ENCODE assay signal across 10 cellular contexts in the genomic region with DNA sequence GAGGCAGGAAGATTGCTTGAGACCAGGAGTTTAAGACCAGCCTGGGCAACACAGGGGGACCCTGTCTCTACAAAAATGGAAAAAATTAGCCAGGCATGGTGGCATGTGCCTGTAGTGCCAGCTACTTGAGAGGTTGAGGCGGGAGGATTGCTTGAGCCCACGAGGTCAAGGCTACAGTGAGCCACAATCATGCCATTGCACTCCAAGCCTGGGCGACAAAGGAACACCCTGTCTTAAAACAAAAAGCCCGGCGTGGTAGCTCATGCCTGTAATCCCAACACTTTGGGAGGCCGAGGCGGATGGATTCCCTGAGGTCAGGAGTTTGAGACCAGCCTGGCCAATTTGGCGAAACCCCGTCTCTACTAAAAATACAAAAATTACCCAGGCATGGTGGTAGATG. TPM values are rescaled to one million over a fixed set of nuclear protein-coding genes. Genes with fewer than 3 reads are reported as not detected.
DNase-seq lines count a peak whose midpoint lies in the region; ATAC-seq and TF ChIP-seq lines count a peak whose summit lies in the region.
"Not testable (repeated sequence)": the region's sequence is repeated elsewhere in the genome, so short reads cannot be mapped to it uniquely, and the experiment has no call there.
"Had no signal": no experiment of that assay in that cellular context is flagged by ENCODE, and none has a peak within 500 bp of the region (broad histone marks: within the 10 kb centered on the region; RNA-seq: fewer than 3 reads in every experiment).

No MANE protein-coding gene starts in this region.

- not testable (repeated sequence) for H3K27me3 ChIP-seq in CD8-positive, alpha-beta memory T cell (ENCODE audit: insufficient read depth, low read length, poor library complexity, severe bottlenecking); adrenal gland; cardiac muscle cell; psoas muscle (ENCODE audit: insufficient read depth in 3 of 3, low read length in 2 of 3); testis

- intact Hi-C loops in adrenal gland (cut with DNase I); psoas muscle (cut with DNase I); testis (cut with DNase I; ENCODE audit: low total_unique reads): not testable (repeated sequence)

- not testable (repeated sequence) for H3K36me3 ChIP-seq in CD8-positive, alpha-beta memory T cell (ENCODE audit: insufficient read depth, low read length); adrenal gland (replicated peaks in 1 of 2); cardiac muscle cell; psoas muscle (ENCODE audit: insufficient read depth in 1 of 2, low read depth in 1 of 2); testis (ENCODE audit: low read depth, missing control alignments)

- H3K4me1 ChIP-seq in CD8-positive, alpha-beta memory T cell (ENCODE audit: insufficient read depth, low read length), result peaks cover 26% of the 10 kb centered on the region
- H3K4me1 ChIP-seq in adrenal gland (replicated peaks in 1 of 2) (peaks cover 19 to 60% of the 10 kb centered on the region in 2 donors), cardiac muscle cell (ENCODE audit: low read depth) (peaks cover 30% of the 10 kb centered on the region), psoas muscle (peaks cover 62% of the 10 kb centered on the region), testis (peaks cover 37% of the 10 kb centered on the region)

- peaks cover 0 to 33% (median 5%) of the 10 kb centered on the region in 3 donors for H3K36me3 Mint-ChIP-seq in CD8-positive, alpha-beta memory T cell
- H3K36me3 Mint-ChIP-seq in WTC11; nephron (ENCODE audit: low read depth): not testable (repeated sequence)

- CTCF ChIA-PET in CD8-positive, alpha-beta memory T cell (lab: Charles Lee), result interaction anchor here (1.3 to 1.5 kb wide), 2 partner anchors 9 to 17 kb away, joined by 3 to 5 read pairs; no protein-coding TSS in a partner anchor
- CTCF ChIA-PET in WTC11 (lab: Charles Lee), result not testable (repeated sequence)

- not testable (repeated sequence) for H3K27ac ChIP-seq in CD8-positive, alpha-beta memory T cell (ENCODE audit: low read depth, low read length); testis
- peak overlapping the region in 2 of 5 donors; percentile 46 to 50 for H3K27ac ChIP-seq in adrenal gland
- peak overlapping the region; percentile 7 for H3K27ac ChIP-seq in cingulate gyrus (ENCODE audit: low read depth, low read length)
- H3K27ac ChIP-seq in cardiac muscle cell, result peak overlapping the region; percentile 39
- peak overlapping the region; percentile 19 for H3K27ac ChIP-seq in psoas muscle

- TF ChIP-seq CTCF in WTC11 (IDR thresholded peaks at IDR 0.05); adrenal gland (IDR thresholded peaks at IDR 0.05); cardiac muscle cell (IDR thresholded peaks at IDR 0.05; ENCODE audit: low read depth, low read length); nephron (IDR thresholded peaks at IDR 0.05; ENCODE audit: unreplicated experiment in 3 of 3); psoas muscle (IDR thresholded peaks at IDR 0.05); testis (IDR thresholded peaks at IDR 0.05): not testable (repeated sequence)

- H3K4me3 Mint-ChIP-seq in CD8-positive, alpha-beta memory T cell, result peak overlapping the region in 2 of 7 donors; percentile 19 to 61
- H3K4me3 Mint-ChIP-seq in WTC11, nephron: not testable (repeated sequence)

- not testable (repeated sequence) for ATAC-seq in WTC11
- ATAC-seq in psoas muscle, result peak in 1 of 4 donors; percentile 21

- not testable (repeated sequence) for H3K27me3 Mint-ChIP-seq in CD8-positive, alpha-beta memory T cell; WTC11 (ENCODE audit: low read depth); nephron (ENCODE audit: low read depth)

- H3K9me3 Mint-ChIP-seq in CD8-positive, alpha-beta memory T cell; WTC11; nephron: not testable (repeated sequence)

- 47 to 79% (median 63%) methylated on average over 9 of the region's 9 CpGs for WGBS in adrenal gland, 4 donors
- 88 to 90% (median 88%) methylated on average over 9 of the region's 9 CpGs for WGBS in psoas muscle, 3 donors
- 58 to 72% methylated on average over 9 of the region's 9 CpGs for WGBS in testis, 2 donors

- not testable (repeated sequence) for H3K4me3 ChIP-seq in CD8-positive, alpha-beta memory T cell (ENCODE audit: low read length); adrenal gland; cardiac muscle cell; psoas muscle; testis

- peaks cover 44 to 74% (median 54%) of the 10 kb centered on the region in 3 donors for H3K4me1 Mint-ChIP-seq in CD8-positive, alpha-beta memory T cell
- H3K4me1 Mint-ChIP-seq in WTC11 (peaks cover 26% of the 10 kb centered on the region), nephron (peaks cover 30% of the 10 kb centered on the region)

- not testable (repeated sequence) for H3K9me3 ChIP-seq in CD8-positive, alpha-beta memory T cell (ENCODE audit: low read length); adrenal gland (replicated peaks in 1 of 3); cardiac muscle cell (ENCODE audit: low read depth); psoas muscle; testis

- DNase-seq in CD8-positive, alpha-beta memory T cell; WTC11 (ENCODE audit: low spot score); cardiac muscle cell (ENCODE audit: low read depth in 1 of 2, low spot score in 1 of 2); psoas muscle: not testable (repeated sequence)
- DNase-seq in adrenal gland (peak in 5 of 7 donors; percentile 44 to 67 (median 49)), testis (peak; percentile 35)

- POLR2A ChIA-PET in CD8-positive, alpha-beta memory T cell (lab: Charles Lee); WTC11 (lab: Charles Lee): not testable (repeated sequence)

- TF ChIP-seq POLR2A in adrenal gland (IDR thresholded peaks at IDR 0.05); testis (IDR thresholded peaks at IDR 0.05): not testable (repeated sequence)

- H3K27ac Mint-ChIP-seq in CD8-positive, alpha-beta memory T cell, result peak overlapping the region in 6 of 8 donors; percentile 9 to 90 (median 72)
- H3K27ac Mint-ChIP-seq in WTC11, result peak overlapping the region; percentile 94
- H3K27ac Mint-ChIP-seq in nephron, result peak overlapping the region; percentile 40 to 46 (median 44)

RNA-seq across cellular contexts. Expression of gene CELF1, which starts 22.2 kb away (rescaled TPM):
- total RNA-seq in CD8-positive, alpha-beta memory T cell, result 100 to 1,000 TPM; 160 to 168 TPM
- 80.8 TPM for polyA plus RNA-seq in CD8-positive, alpha-beta memory T cell
- total RNA-seq in WTC11 (2021), result 160 to 177 TPM (median 169 TPM) in 3 replicates
- 100 to 1,000 TPM in 6 of 8 donors, 10 to 100 TPM in 2; 77.3 to 128 (median 111) TPM for total RNA-seq in adrenal gland
- polyA plus RNA-seq in adrenal gland, result 10 to 100 TPM; 28.1 to 79.5 (median 36.3) TPM
- 72.2 and 178 TPM in 2 replicates for total RNA-seq in cardiac muscle cell
- polyA plus RNA-seq in cardiac muscle cell, result 98.9 and 162 TPM in 2 replicates
- total RNA-seq in psoas muscle, result 100 to 1,000 TPM in 3 of 4 donors, 10 to 100 TPM in 1; 79.0 to 193 (median 140) TPM
- polyA plus RNA-seq in psoas muscle, result 100 to 1,000 TPM in 1 of 3 donors, 10 to 100 TPM in 2; 40.1 to 112 (median 92.5) TPM
- total RNA-seq in testis, result 100 to 1,000 TPM; 193 to 208 TPM
- 74.3 TPM for polyA plus RNA-seq in testis (ENCODE audit: insufficient read depth, low read depth, low replicate concordance)

RNA-seq across cellular contexts. Expression of gene PTPMT1, which starts 34.7 kb away (rescaled TPM):
- total RNA-seq in CD8-positive, alpha-beta memory T cell, result 10 to 100 TPM; 53.3 to 53.8 TPM
- 71.2 TPM for polyA plus RNA-seq in CD8-positive, alpha-beta memory T cell
- total RNA-seq in WTC11 (2021) (49.5 to 69.4 TPM (median 65.4 TPM) in 3 replicates), adrenal gland (100 to 1,000 TPM in 4 of 8 donors, 10 to 100 TPM in 4; 52.1 to 180 (median 112) TPM), cardiac muscle cell (212 and 246 TPM in 2 replicates), psoas muscle (10 to 100 TPM; 20.9 to 37.8 (median 27.0) TPM), testis (100 to 1,000 TPM; 204 to 239 TPM)
- polyA plus RNA-seq in adrenal gland (100 to 1,000 TPM in 1 of 3 donors, 10 to 100 TPM in 2; 57.2 to 101 (median 86.2) TPM), cardiac muscle cell (123 and 143 TPM in 2 replicates), psoas muscle (10 to 100 TPM; 34.5 to 40.3 (median 38.7) TPM), testis (ENCODE audit: insufficient read depth, low read depth, low replicate concordance) (172 TPM)

RNA-seq across cellular contexts. Expression of gene KBTBD4, which starts 48.0 kb away (rescaled TPM):
- total RNA-seq in CD8-positive, alpha-beta memory T cell, result 10 to 100 TPM; 24.8 to 26.4 TPM
- 46.5 TPM for polyA plus RNA-seq in CD8-positive, alpha-beta memory T cell
- total RNA-seq in WTC11 (2021) (12.3 to 14.3 TPM (median 13.9 TPM) in 3 replicates), adrenal gland (10 to 100 TPM; 16.8 to 32.7 (median 27.3) TPM), cardiac muscle cell (16.9 and 22.5 TPM in 2 replicates), psoas muscle (10 to 100 TPM; 14.4 to 19.7 (median 17.2) TPM), testis (10 to 100 TPM; 27.8 to 35.5 TPM)
- polyA plus RNA-seq in adrenal gland (10 to 100 TPM in 1 of 3 donors, 1 to 10 TPM in 2; 8.2 to 23.3 (median 8.4) TPM), cardiac muscle cell (18.6 and 23.9 TPM in 2 replicates), psoas muscle (10 to 100 TPM; 12.0 to 23.1 (median 19.1) TPM), testis (ENCODE audit: insufficient read depth, low read depth, low replicate concordance) (35.9 TPM)

RNA-seq across cellular contexts. Expression of gene NDUFS3, which starts 48.2 kb away (rescaled TPM):
- 100 to 1,000 TPM; 147 to 157 TPM for total RNA-seq in CD8-positive, alpha-beta memory T cell
- polyA plus RNA-seq in CD8-positive, alpha-beta memory T cell, result 98.9 TPM
- total RNA-seq in WTC11 (2021) (111 to 140 TPM (median 125 TPM) in 3 replicates), adrenal gland (100 to 1,000 TPM in 7 of 8 donors, 10 to 100 TPM in 1; 95.8 to 144 (median 124) TPM), cardiac muscle cell (79.1 and 128 TPM in 2 replicates), psoas muscle (100 to 1,000 TPM; 160 to 285 (median 188) TPM), testis (10 to 100 TPM; 69.8 to 88.5 TPM)
- polyA plus RNA-seq in adrenal gland (100 to 1,000 TPM; 145 to 385 (median 331) TPM), cardiac muscle cell (210 and 232 TPM in 2 replicates), psoas muscle (100 to 1,000 TPM; 225 to 528 (median 317) TPM), testis (ENCODE audit: insufficient read depth, low read depth, low replicate concordance) (121 TPM)

RNA-seq across cellular contexts. Expression of gene FAM180B, which starts 55.8 kb away (rescaled TPM):
- under 1 TPM in 1 of 2 experiments, not detected in 1; 0.20 TPM for total RNA-seq in CD8-positive, alpha-beta memory T cell
- polyA plus RNA-seq in CD8-positive, alpha-beta memory T cell, result not detected
- 0.16 to 0.28 TPM in 2 of 3 replicates, not detected in the other for total RNA-seq in WTC11 (2021)
- under 1 TPM in 1 of 8 donors, not detected in 7; 0.38 TPM for total RNA-seq in adrenal gland
- under 1 TPM in 2 of 3 donors, not detected in 1; 0.16 to 0.24 TPM for polyA plus RNA-seq in adrenal gland
- total RNA-seq in cardiac muscle cell, result not detected in 2 replicates
- 0.12 TPM in 1 of 2 replicates, not detected in the other for polyA plus RNA-seq in cardiac muscle cell
- under 1 TPM in 2 of 4 donors, not detected in 2; 0.15 to 0.26 TPM for total RNA-seq in psoas muscle
- polyA plus RNA-seq in psoas muscle, result under 1 TPM; 0.04 to 0.51 (median 0.08) TPM
- total RNA-seq in testis, result not detected
- polyA plus RNA-seq in testis (ENCODE audit: insufficient read depth, low read depth, low replicate concordance), result 1.1 TPM
- total RNA-seq: HT1080, Peyer's patch had no signal

Comparison
In these comparisons a context has a peak if more than half of its experiments do, and no peak if none do; other contexts are left out.
1. H3K27ac Mint-ChIP-seq: peak in every context shown above with its lines; median percentile 94 in WTC11; 72 in CD8-positive, alpha-beta memory T cell; 44 in nephron.